Comparison of ENCODE assay signal across 8 cellular contexts in genomic region chr6:21595265-21595950, GRCh38. TPM values are rescaled to one million over a fixed set of nuclear protein-coding genes. Genes with fewer than 3 reads are reported as not detected.
DNase-seq lines count a peak whose midpoint lies in the region; ATAC-seq and TF ChIP-seq lines count a peak whose summit lies in the region.

No MANE protein-coding gene starts in this region.

- TF ChIP-seq CTCF in parathyroid adenoma (IDR thresholded peaks at IDR 0.05), result no peak

- no peaks in the 10 kb centered on the region for H3K79me2 ChIP-seq in parathyroid adenoma

- peak overlapping the region; percentile 17 to 47 for H3K4me3 ChIP-seq in CD4-positive, alpha-beta memory T cell (ENCODE audit: low read length in 2 of 2)
- H3K4me3 ChIP-seq in HUES64 (ENCODE audit: low read length) (peak overlapping the region; percentile 88), parathyroid adenoma (ENCODE audit: low read depth, low read length) (peak overlapping the region; percentile 72)

- peak; percentile 26 to 33 (median 27) for DNase-seq in CD4-positive, alpha-beta memory T cell
- peak; percentile 35 to 44 for DNase-seq in activated T-cell treated with anti-CD3 and anti-CD28 coated beads, Interleukin-2, amount 50 U/mL, for 48 hours
- peak; percentile 73 for DNase-seq in Right ventricle myocardium inferior (ENCODE audit: missing footprints)

- no peak overlapping the region for H3K27ac ChIP-seq in CD4-positive, alpha-beta memory T cell (ENCODE audit: low read depth, low read length)
- H3K27ac ChIP-seq in HUES64 (ENCODE audit: low read depth, low read length) (peak overlapping the region; percentile 60), parathyroid adenoma (peak overlapping the region; percentile 94)

- H3K36me3 ChIP-seq in CD4-positive, alpha-beta memory T cell (ENCODE audit: insufficient read depth, low read length), result no peaks in the 10 kb centered on the region
- H3K36me3 ChIP-seq in HUES64 (ENCODE audit: insufficient read depth, low read length), result peaks cover 41% of the 10 kb centered on the region
- H3K36me3 ChIP-seq in parathyroid adenoma (ENCODE audit: control insufficient read depth, insufficient read depth, low read length), result no peaks in the 10 kb centered on the region

- H3K9ac ChIP-seq in HUES64 (ENCODE audit: low read depth, low read length) (peak overlapping the region; percentile 93), parathyroid adenoma (no peak overlapping the region)

- peaks cover 13 to 23% (median 18%) of the 10 kb centered on the region in 4 donors for H3K4me1 Mint-ChIP-seq in CD4-positive, alpha-beta memory T cell

- H2AFZ ChIP-seq in parathyroid adenoma, result peak overlapping the region; percentile 99

- peaks cover 48% of the 10 kb centered on the region for H3K27me3 ChIP-seq in CD4-positive, alpha-beta memory T cell (ENCODE audit: insufficient read depth, low read length)
- H3K27me3 ChIP-seq in HUES64 (ENCODE audit: insufficient read depth, low read length) (no peaks in the 10 kb centered on the region), parathyroid adenoma (ENCODE audit: control insufficient read depth, insufficient read depth, low read length) (no peaks in the 10 kb centered on the region)

- H3K27ac Mint-ChIP-seq in CD4-positive, alpha-beta memory T cell, result peak overlapping the region in 5 of 7 donors; percentile 22 to 83 (median 72)

- CTCF ChIA-PET in CD4-positive, alpha-beta memory T cell (lab: Charles Lee; ENCODE audit: partially characterized antibody), result no interaction called here

- POLR2A ChIA-PET in CD4-positive, alpha-beta memory T cell (lab: Charles Lee; ENCODE audit: partially characterized antibody), result no interaction called here

- H3K4me2 ChIP-seq in parathyroid adenoma (ENCODE audit: low read length), result peak overlapping the region; percentile 98

- ATAC-seq in GM19043 (IDR thresholded peaks at IDR 0.05; ENCODE audit: low read depth, unreplicated experiment) (peak; percentile 13), Right ventricle myocardium inferior (no peak), GM18873 (IDR thresholded peaks at IDR 0.05; ENCODE audit: low FRiP score, unreplicated experiment) (no peak), HG02870 (IDR thresholded peaks at IDR 0.05; ENCODE audit: unreplicated experiment) (no peak)

- peaks cover 39 to 41% of the 10 kb centered on the region in 2 donors for H3K27me3 Mint-ChIP-seq in CD4-positive, alpha-beta memory T cell

- H3K4me3 Mint-ChIP-seq in CD4-positive, alpha-beta memory T cell, result peak overlapping the region; percentile 85 to 93 (median 87)

- H3K9me3 ChIP-seq in CD4-positive, alpha-beta memory T cell (ENCODE audit: control insufficient read depth in 1 of 2, low read length in 2 of 2), result no peaks in the 10 kb centered on the region
- H3K9me3 ChIP-seq in HUES64 (ENCODE audit: insufficient read depth, low read depth, low read length) (no peaks in the 10 kb centered on the region), parathyroid adenoma (ENCODE audit: control insufficient read depth, low read length) (no peaks in the 10 kb centered on the region)

- intact Hi-C loops in CD4-positive, alpha-beta memory T cell (cut with micrococcal nuclease), result loop anchor here (10.0 kb wide), 1 partner anchor 1191 kb away; the partner anchor contains the start of gene E2F3
- intact Hi-C loops in Right ventricle myocardium inferior (cut with DNase I), result loop anchor here (2.0 to 10.0 kb wide), 7 partner anchors 149 to 1849 kb away; no protein-coding TSS in a partner anchor

- peaks cover 30% of the 10 kb centered on the region for H3K4me1 ChIP-seq in CD4-positive, alpha-beta memory T cell (ENCODE audit: insufficient read depth, low read length)
- H3K4me1 ChIP-seq in HUES64 (ENCODE audit: insufficient read depth, low read length), result peaks cover 31% of the 10 kb centered on the region
- no peaks in the 10 kb centered on the region for H3K4me1 ChIP-seq in parathyroid adenoma

- WGBS in HUES64, result under 1% methylated on average over 95 of the region's 95 CpGs

- peaks cover 0 to 2% of the 10 kb centered on the region in 2 donors for H3K36me3 Mint-ChIP-seq in CD4-positive, alpha-beta memory T cell

- H3K9me3 Mint-ChIP-seq in CD4-positive, alpha-beta memory T cell, result peaks cover 0 to 5% (median 0%) of the 10 kb centered on the region in 8 donors

RNA-seq across cellular contexts. Expression of gene SOX4, which starts 1.9 kb away (rescaled TPM):
- under 1 TPM; 0.12 to 0.14 TPM for total RNA-seq in CD4-positive, alpha-beta memory T cell
- under 1 TPM; 0.11 to 0.13 TPM for polyA plus RNA-seq in CD4-positive, alpha-beta memory T cell
- polyA plus RNA-seq in HUES64 (2013, experiment 1 of 2), result 60.3 TPM
- polyA plus RNA-seq in HUES64 (2013, experiment 2 of 2), result 73.4 TPM
- 7.8 TPM for total RNA-seq in Right ventricle myocardium inferior

Comparison
In these comparisons a context has a peak if more than half of its experiments do, and no peak if none do; other contexts are left out.
1. H3K4me3 ChIP-seq: peak in every context shown above with its lines; median percentile 88 in HUES64; 72 in parathyroid adenoma; 32 in CD4-positive, alpha-beta memory T cell.